Comparison of ENCODE assay signal across 2 cellular contexts in genomic region chr7:75623390-75624133, GRCh38.
TF ChIP-seq lines count a peak whose summit lies in the region.

No MANE protein-coding gene starts in this region.

TF ChIP-seq in IMR-90, 13 proteins besides CTCF, POLR2A, EP300 and RAD21 (continued from another document):
- TF ChIP-seq CHD1 (IDR thresholded peaks at IDR 0.05; ENCODE audit: low read depth, low read length) (no peak), MAFK (IDR thresholded peaks at IDR 0.05; ENCODE audit: low read depth, low read length) (no peak), RFX5 (IDR thresholded peaks at IDR 0.05; ENCODE audit: low read depth, low read length) (no peak), MAZ (IDR thresholded peaks at IDR 0.05; ENCODE audit: borderline replicate concordance, low read depth, low read length) (no peak), CEBPB (IDR thresholded peaks at IDR 0.05; ENCODE audit: low read depth, low read length) (no peak), USF2 (IDR thresholded peaks at IDR 0.05; ENCODE audit: low read depth, low read length) (no peak), FOS (IDR thresholded peaks at IDR 0.05; ENCODE audit: low read depth, low read length) (no peak), MXI1 (IDR thresholded peaks at IDR 0.05; ENCODE audit: borderline replicate concordance, low read depth, low read length) (no peak), ELK1 (IDR thresholded peaks at IDR 0.05; ENCODE audit: borderline replicate concordance, low read depth, low read length) (no peak), SMC3 (IDR thresholded peaks at IDR 0.05; ENCODE audit: low read depth, low read length) (no peak), RCOR1 (IDR thresholded peaks at IDR 0.05; ENCODE audit: insufficient replicate concordance, low read length) (no peak)

TF ChIP-seq in endothelial cell of umbilical vein, 7 proteins besides CTCF, POLR2A, EP300 and RAD21 (continued from another document):
- TF ChIP-seq MYC (IDR thresholded peaks at IDR 0.05; ENCODE audit: low read depth, low read length) (no peak), POLR2AphosphoS5 (IDR thresholded peaks at IDR 0.05; ENCODE audit: insufficient read depth, low read depth, low read length) (no peak), FOS (IDR thresholded peaks at IDR 0.05; ENCODE audit: borderline replicate concordance, insufficient read depth, low read length) (no peak), JUN (IDR thresholded peaks at IDR 0.05; ENCODE audit: borderline replicate concordance, insufficient read depth, insufficient read length, low read depth) (no peak), GATA2 (IDR thresholded peaks at IDR 0.05; ENCODE audit: insufficient read depth, insufficient read length, low read depth, low read length) (no peak)
- TF ChIP-seq, protein P1, sequence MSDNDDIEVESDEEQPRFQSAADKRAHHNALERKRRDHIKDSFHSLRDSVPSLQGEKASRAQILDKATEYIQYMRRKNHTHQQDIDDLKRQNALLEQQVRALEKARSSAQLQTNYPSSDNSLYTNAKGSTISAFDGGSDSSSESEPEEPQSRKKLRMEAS (IDR thresholded peaks at IDR 0.05; ENCODE audit: insufficient read depth, insufficient read length) = no peak
